29 cellular contexts compared by ENCODE assay signal in genomic region chr1:185041742-185042141, GRCh38.
"Had no signal": no experiment of that assay in that cellular context is flagged by ENCODE, and none has a peak within 500 bp of the region (broad histone marks: within the 10 kb centered on the region; RNA-seq: fewer than 3 reads in every experiment).

No MANE protein-coding gene starts in this region.

- ATAC-seq: stimulated activated effector memory CD8-positive, alpha-beta T cell treated with anti-CD3 and anti-CD28 coated beads, Interleukin-12 subunit alpha, Interleukin-12 subunit beta, amount 100 ng/mL, for 72 hours; stimulated activated memory B cell treated with anti-CD40 and anti-IgM and Interleukin-4, amounts not matched to agents 10 μg/mL and 1 μg/mL and 100 μg/mL, for 72 hours; stimulated activated naive B cell treated with anti-CD40 and anti-IgM and Interleukin-4, amounts not matched to agents 10 μg/mL and 1 μg/mL and 100 μg/mL, for 72 hours; stimulated activated naive CD8-positive, alpha-beta T cell treated with anti-CD3 and anti-CD28 coated beads, Interleukin-15, amount 100 ng/mL, for 72 hours; stimulated activated naive CD8-positive, alpha-beta T cell treated with anti-CD3 and anti-CD28 coated beads, Interleukin-15, Interleukin-2, amounts not matched to agents 100 U/mL and 50 U/mL, for 24 hours; upper lobe of right lung had no signal

- H3K36me3 ChIP-seq: stomach, suprapubic skin, thoracic aorta, thyroid gland, tibial artery, tibial nerve, transverse colon, upper lobe of left lung, upper lobe of right lung, uterus, vagina had no signal

- DNase-seq: stimulated activated CD4-positive, alpha-beta T cell treated with anti-CD3 and anti-CD28 coated beads, Interleukin-2, amount 100 ng/mL, for 48 hours; stimulated activated CD4-positive, alpha-beta T cell treated with anti-CD3 and anti-CD28 coated beads, Interleukin-4, amount 100 ng/mL, for 1 hour; stimulated activated CD4-positive, alpha-beta T cell treated with anti-CD3 and anti-CD28 coated beads, Interleukin-4, amount 100 ng/mL, for 24 hours; stimulated activated CD4-positive, alpha-beta T cell treated with anti-CD3 and anti-CD28 coated beads, Interleukin-4, amount 100 ng/mL, for 4 hours; stimulated activated CD8-positive, alpha-beta memory T cell treated with anti-CD3 and anti-CD28 coated beads, Interleukin-4, amount 100 ng/mL, for 48 hours; stimulated activated naive B cell treated with anti-CD40 and anti-IgM and Interleukin-4, amounts not matched to agents 10 μg/mL and 1 μg/mL and 100 μg/mL, for 72 hours; stimulated activated naive CD4-positive, alpha-beta T cell; stimulated activated naive CD4-positive, alpha-beta T cell treated with Interleukin-2 at 50 U/mL for 16 hours; stimulated activated naive CD8-positive, alpha-beta T cell treated with anti-CD3 and anti-CD28 coated beads, Interleukin-15, amount 100 ng/mL, for 72 hours; stimulated activated naive CD8-positive, alpha-beta T cell treated with anti-CD3 and anti-CD28 coated beads, Interleukin-15, Interleukin-2, amounts not matched to agents 100 U/mL and 50 U/mL, for 24 hours; stomach; substantia nigra; testis; thyroid gland; tibial artery; transverse colon; trophoblast cell; upper lobe of left lung; upper lobe of right lung; uterus had no signal

- FAIRE-seq: urothelium cell line had no signal

- H3K4me1 ChIP-seq: uterus had no signal

- H3K27me3 Mint-ChIP-seq: stimulated activated memory B cell treated with anti-CD40 and anti-IgM and Interleukin-4, amounts not matched to agents 10 μg/mL and 1 μg/mL and 100 μg/mL, for 72 hours; stimulated activated naive B cell treated with anti-CD40 and anti-IgM and Interleukin-4, amounts not matched to agents 10 μg/mL and 1 μg/mL and 100 μg/mL, for 72 hours; stimulated activated naive CD8-positive, alpha-beta T cell treated with anti-CD3 and anti-CD28 coated beads, Interleukin-15, amount 100 ng/mL, for 72 hours had no signal

- H3K4me3 Mint-ChIP-seq: stimulated activated effector memory CD8-positive, alpha-beta T cell treated with anti-CD3 and anti-CD28 coated beads, Interleukin-12 subunit alpha, Interleukin-12 subunit beta, amount 100 ng/mL, for 72 hours; stimulated activated memory B cell treated with anti-CD40 and anti-IgM and Interleukin-4, amounts not matched to agents 10 μg/mL and 1 μg/mL and 100 μg/mL, for 72 hours; stimulated activated naive B cell treated with anti-CD40 and anti-IgM and Interleukin-4, amounts not matched to agents 10 μg/mL and 1 μg/mL and 100 μg/mL, for 72 hours; stimulated activated naive CD8-positive, alpha-beta T cell treated with anti-CD3 and anti-CD28 coated beads, Interleukin-15, amount 100 ng/mL, for 72 hours; stimulated activated naive CD8-positive, alpha-beta T cell treated with anti-CD3 and anti-CD28 coated beads, Interleukin-15, Interleukin-2, amounts not matched to agents 100 ng/mL and 50 ng/mL, for 24 hours; type B pancreatic cell had no signal

- H3K9me3 ChIP-seq: stomach, suprapubic skin, testis, thoracic aorta, thyroid gland, tibial artery, tibial nerve, transverse colon, upper lobe of right lung, uterus, vagina had no signal

- H3K27ac Mint-ChIP-seq: stimulated activated effector memory CD8-positive, alpha-beta T cell treated with anti-CD3 and anti-CD28 coated beads, Interleukin-12 subunit alpha, Interleukin-12 subunit beta, amount 100 ng/mL, for 72 hours; stimulated activated memory B cell treated with anti-CD40 and anti-IgM and Interleukin-4, amounts not matched to agents 10 μg/mL and 1 μg/mL and 100 μg/mL, for 72 hours; stimulated activated naive B cell treated with anti-CD40 and anti-IgM and Interleukin-4, amounts not matched to agents 10 μg/mL and 1 μg/mL and 100 μg/mL, for 72 hours; stimulated activated naive CD8-positive, alpha-beta T cell treated with anti-CD3 and anti-CD28 coated beads, Interleukin-15, amount 100 ng/mL, for 72 hours; stimulated activated naive CD8-positive, alpha-beta T cell treated with anti-CD3 and anti-CD28 coated beads, Interleukin-15, Interleukin-2, amounts not matched to agents 100 ng/mL and 50 ng/mL, for 24 hours; type B pancreatic cell had no signal

- H3K27me3 ChIP-seq: stomach, suprapubic skin, testis, thyroid gland, tibial artery, tibial nerve, transverse colon, upper lobe of left lung, upper lobe of right lung, uterus, vagina had no signal

- H3K36me3 Mint-ChIP-seq: stimulated activated memory B cell treated with anti-CD40 and anti-IgM and Interleukin-4, amounts not matched to agents 10 μg/mL and 1 μg/mL and 100 μg/mL, for 72 hours; stimulated activated naive B cell treated with anti-CD40 and anti-IgM and Interleukin-4, amounts not matched to agents 10 μg/mL and 1 μg/mL and 100 μg/mL, for 72 hours; type B pancreatic cell had no signal

- H3K27ac ChIP-seq: stomach, suprapubic skin, testis, thoracic aorta, thyroid gland, tibial artery, tibial nerve, transverse colon, upper lobe of left lung, upper lobe of right lung, uterus, vagina had no signal

- H3K4me3 ChIP-seq: stomach, suprapubic skin, testis, thoracic aorta, thyroid gland, tibial artery, tibial nerve, transverse colon, upper lobe of left lung, upper lobe of right lung, uterus, vagina had no signal

- H3K9me3 Mint-ChIP-seq: stimulated activated effector memory CD8-positive, alpha-beta T cell treated with anti-CD3 and anti-CD28 coated beads, Interleukin-12 subunit alpha, Interleukin-12 subunit beta, amount 100 ng/mL, for 72 hours; stimulated activated memory B cell treated with anti-CD40 and anti-IgM and Interleukin-4, amounts not matched to agents 10 μg/mL and 1 μg/mL and 100 μg/mL, for 72 hours; stimulated activated naive B cell treated with anti-CD40 and anti-IgM and Interleukin-4, amounts not matched to agents 10 μg/mL and 1 μg/mL and 100 μg/mL, for 72 hours; stimulated activated naive CD8-positive, alpha-beta T cell treated with anti-CD3 and anti-CD28 coated beads, Interleukin-15, amount 100 ng/mL, for 72 hours; stimulated activated naive CD8-positive, alpha-beta T cell treated with anti-CD3 and anti-CD28 coated beads, Interleukin-15, Interleukin-2, amounts not matched to agents 100 ng/mL and 50 ng/mL, for 24 hours; type B pancreatic cell had no signal
